ENCODE assay signal across 1 cellular context in the genomic region with DNA sequence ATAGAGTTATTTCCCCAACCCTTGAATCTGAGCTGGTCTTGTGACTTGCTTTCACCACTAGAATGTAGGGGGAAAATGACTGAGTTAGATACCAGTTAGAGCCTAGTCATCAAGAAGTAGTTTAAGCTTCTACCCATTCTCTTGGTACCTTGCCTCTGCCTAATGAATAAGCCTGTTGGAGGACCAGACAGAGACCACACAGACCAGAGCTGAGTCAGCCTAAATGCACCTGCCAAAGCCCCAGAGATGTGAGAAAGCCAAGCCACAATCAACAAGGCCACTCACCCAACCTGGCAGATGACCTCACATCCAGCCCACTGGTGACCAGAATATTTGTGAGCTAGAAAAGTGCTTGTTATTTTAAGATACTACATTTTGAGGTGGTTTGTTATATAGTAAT.
TF ChIP-seq lines count a peak whose summit lies in the region.

No MANE protein-coding gene starts in this region.

TF ChIP-seq in IMR-90, 13 proteins besides CTCF, POLR2A, EP300 and RAD21:
- TF ChIP-seq SMC3 (IDR thresholded peaks at IDR 0.05; ENCODE audit: low read depth, low read length) (no peak), MAFK (IDR thresholded peaks at IDR 0.05; ENCODE audit: low read depth, low read length) (peak; percentile 40; the same call in 1 of the 2 replicates)
